Comparison of ENCODE assay signal across 1 cellular context in genomic region chr10:3666525-3667302, GRCh38.
TF ChIP-seq lines count a peak whose summit lies in the region.

No MANE protein-coding gene starts in this region.

TF ChIP-seq in HepG2, 621 proteins besides CTCF, POLR2A, EP300 and RAD21 (continued from another document):
- TF ChIP-seq ZNF646 (CRISPR knock-in tag; IDR thresholded peaks at IDR 0.05) (no peak), CC2D1A (CRISPR knock-in tag; IDR thresholded peaks at IDR 0.05) (no peak), KLF6 (CRISPR knock-in tag; IDR thresholded peaks at IDR 0.05) (no peak), HOXA3 (CRISPR knock-in tag; IDR thresholded peaks at IDR 0.05) (no peak), ZBTB42 (CRISPR knock-in tag; IDR thresholded peaks at IDR 0.05) (no peak), KDM3A (CRISPR knock-in tag; IDR thresholded peaks at IDR 0.05; ENCODE audit: low read depth) (no peak), ZKSCAN5 (CRISPR knock-in tag; IDR thresholded peaks at IDR 0.05) (no peak), TOE1 (CRISPR knock-in tag; IDR thresholded peaks at IDR 0.05) (no peak), POLR2G (IDR thresholded peaks at IDR 0.05; ENCODE audit: low read depth, low read length) (no peak), ZNF274 (CRISPR knock-in tag; IDR thresholded peaks at IDR 0.05) (no peak), NFRKB (IDR thresholded peaks at IDR 0.05) (no peak), ZNF124 (CRISPR knock-in tag; IDR thresholded peaks at IDR 0.05) (no peak), CBX2 (IDR thresholded peaks at IDR 0.05; ENCODE audit: low read depth, low read length) (no peak), CBX2 (CRISPR knock-in tag; IDR thresholded peaks at IDR 0.05; ENCODE audit: low read depth) (no peak), ZNF747 (CRISPR knock-in tag; IDR thresholded peaks at IDR 0.05; ENCODE audit: borderline replicate concordance) (no peak), ZFP62 (CRISPR knock-in tag; IDR thresholded peaks at IDR 0.05) (no peak), ZNF326 (CRISPR knock-in tag; IDR thresholded peaks at IDR 0.05; ENCODE audit: borderline replicate concordance) (no peak)
TF ChIP-seq in HepG2: peak in this region for 0.
